In genomic region chr17:8366231-8366630, GRCh38 we compare ENCODE assay signal across 1 cellular context.
TF ChIP-seq lines count a peak whose summit lies in the region.

No MANE protein-coding gene starts in this region.

TF ChIP-seq in endothelial cell of umbilical vein, 7 proteins besides CTCF, POLR2A, EP300 and RAD21:
- TF ChIP-seq POLR2AphosphoS5 (IDR thresholded peaks at IDR 0.05; ENCODE audit: insufficient read depth, low read depth, low read length) = no peak
- no peak for TF ChIP-seq MYC (IDR thresholded peaks at IDR 0.05; ENCODE audit: low read depth, low read length)
- TF ChIP-seq MAX (IDR thresholded peaks at IDR 0.05; ENCODE audit: insufficient read depth, insufficient read length) = no peak
- TF ChIP-seq GATA2 (IDR thresholded peaks at IDR 0.05; ENCODE audit: insufficient read depth, insufficient read length, low read depth, low read length) = no peak
- peak; percentile 76 for TF ChIP-seq JUN (IDR thresholded peaks at IDR 0.05; ENCODE audit: borderline replicate concordance, insufficient read depth, insufficient read length, low read depth)
- TF ChIP-seq EZH2 (IDR thresholded peaks at IDR 0.05; ENCODE audit: borderline replicate concordance, low read depth, low read length, severe bottlenecking) = no peak
